2 cellular contexts compared by ENCODE assay signal in genomic region chr17:39729280-39729851, GRCh38.
TF ChIP-seq lines count a peak whose summit lies in the region.

No MANE protein-coding gene starts in this region.

TF ChIP-seq in SK-N-SH, 30 proteins besides CTCF, POLR2A, EP300 and RAD21 (continued from another document):
- TF ChIP-seq, protein P1, sequence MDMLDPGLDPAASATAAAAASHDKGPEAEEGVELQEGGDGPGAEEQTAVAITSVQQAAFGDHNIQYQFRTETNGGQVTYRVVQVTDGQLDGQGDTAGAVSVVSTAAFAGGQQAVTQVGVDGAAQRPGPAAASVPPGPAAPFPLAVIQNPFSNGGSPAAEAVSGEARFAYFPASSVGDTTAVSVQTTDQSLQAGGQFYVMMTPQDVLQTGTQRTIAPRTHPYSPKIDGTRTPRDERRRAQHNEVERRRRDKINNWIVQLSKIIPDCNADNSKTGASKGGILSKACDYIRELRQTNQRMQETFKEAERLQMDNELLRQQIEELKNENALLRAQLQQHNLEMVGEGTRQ (IDR thresholded peaks at IDR 0.05; ENCODE audit: borderline replicate concordance, low read depth, low read length): no peak
- TF ChIP-seq, protein P2, sequence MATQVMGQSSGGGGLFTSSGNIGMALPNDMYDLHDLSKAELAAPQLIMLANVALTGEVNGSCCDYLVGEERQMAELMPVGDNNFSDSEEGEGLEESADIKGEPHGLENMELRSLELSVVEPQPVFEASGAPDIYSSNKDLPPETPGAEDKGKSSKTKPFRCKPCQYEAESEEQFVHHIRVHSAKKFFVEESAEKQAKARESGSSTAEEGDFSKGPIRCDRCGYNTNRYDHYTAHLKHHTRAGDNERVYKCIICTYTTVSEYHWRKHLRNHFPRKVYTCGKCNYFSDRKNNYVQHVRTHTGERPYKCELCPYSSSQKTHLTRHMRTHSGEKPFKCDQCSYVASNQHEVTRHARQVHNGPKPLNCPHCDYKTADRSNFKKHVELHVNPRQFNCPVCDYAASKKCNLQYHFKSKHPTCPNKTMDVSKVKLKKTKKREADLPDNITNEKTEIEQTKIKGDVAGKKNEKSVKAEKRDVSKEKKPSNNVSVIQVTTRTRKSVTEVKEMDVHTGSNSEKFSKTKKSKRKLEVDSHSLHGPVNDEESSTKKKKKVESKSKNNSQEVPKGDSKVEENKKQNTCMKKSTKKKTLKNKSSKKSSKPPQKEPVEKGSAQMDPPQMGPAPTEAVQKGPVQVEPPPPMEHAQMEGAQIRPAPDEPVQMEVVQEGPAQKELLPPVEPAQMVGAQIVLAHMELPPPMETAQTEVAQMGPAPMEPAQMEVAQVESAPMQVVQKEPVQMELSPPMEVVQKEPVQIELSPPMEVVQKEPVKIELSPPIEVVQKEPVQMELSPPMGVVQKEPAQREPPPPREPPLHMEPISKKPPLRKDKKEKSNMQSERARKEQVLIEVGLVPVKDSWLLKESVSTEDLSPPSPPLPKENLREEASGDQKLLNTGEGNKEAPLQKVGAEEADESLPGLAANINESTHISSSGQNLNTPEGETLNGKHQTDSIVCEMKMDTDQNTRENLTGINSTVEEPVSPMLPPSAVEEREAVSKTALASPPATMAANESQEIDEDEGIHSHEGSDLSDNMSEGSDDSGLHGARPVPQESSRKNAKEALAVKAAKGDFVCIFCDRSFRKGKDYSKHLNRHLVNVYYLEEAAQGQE (IDR thresholded peaks at IDR 0.05; ENCODE audit: low read depth, low read length): no peak
- TF ChIP-seq, protein P3, sequence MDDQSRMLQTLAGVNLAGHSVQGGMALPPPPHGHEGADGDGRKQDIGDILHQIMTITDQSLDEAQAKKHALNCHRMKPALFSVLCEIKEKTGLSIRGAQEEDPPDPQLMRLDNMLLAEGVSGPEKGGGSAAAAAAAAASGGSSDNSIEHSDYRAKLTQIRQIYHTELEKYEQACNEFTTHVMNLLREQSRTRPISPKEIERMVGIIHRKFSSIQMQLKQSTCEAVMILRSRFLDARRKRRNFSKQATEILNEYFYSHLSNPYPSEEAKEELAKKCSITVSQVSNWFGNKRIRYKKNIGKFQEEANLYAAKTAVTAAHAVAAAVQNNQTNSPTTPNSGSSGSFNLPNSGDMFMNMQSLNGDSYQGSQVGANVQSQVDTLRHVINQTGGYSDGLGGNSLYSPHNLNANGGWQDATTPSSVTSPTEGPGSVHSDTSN (IDR thresholded peaks at IDR 0.05): no peak
- TF ChIP-seq, protein P4, sequence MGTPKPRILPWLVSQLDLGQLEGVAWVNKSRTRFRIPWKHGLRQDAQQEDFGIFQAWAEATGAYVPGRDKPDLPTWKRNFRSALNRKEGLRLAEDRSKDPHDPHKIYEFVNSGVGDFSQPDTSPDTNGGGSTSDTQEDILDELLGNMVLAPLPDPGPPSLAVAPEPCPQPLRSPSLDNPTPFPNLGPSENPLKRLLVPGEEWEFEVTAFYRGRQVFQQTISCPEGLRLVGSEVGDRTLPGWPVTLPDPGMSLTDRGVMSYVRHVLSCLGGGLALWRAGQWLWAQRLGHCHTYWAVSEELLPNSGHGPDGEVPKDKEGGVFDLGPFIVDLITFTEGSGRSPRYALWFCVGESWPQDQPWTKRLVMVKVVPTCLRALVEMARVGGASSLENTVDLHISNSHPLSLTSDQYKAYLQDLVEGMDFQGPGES (IDR thresholded peaks at IDR 0.05; ENCODE audit: low read depth, low read length): no peak
- TF ChIP-seq, protein P5, sequence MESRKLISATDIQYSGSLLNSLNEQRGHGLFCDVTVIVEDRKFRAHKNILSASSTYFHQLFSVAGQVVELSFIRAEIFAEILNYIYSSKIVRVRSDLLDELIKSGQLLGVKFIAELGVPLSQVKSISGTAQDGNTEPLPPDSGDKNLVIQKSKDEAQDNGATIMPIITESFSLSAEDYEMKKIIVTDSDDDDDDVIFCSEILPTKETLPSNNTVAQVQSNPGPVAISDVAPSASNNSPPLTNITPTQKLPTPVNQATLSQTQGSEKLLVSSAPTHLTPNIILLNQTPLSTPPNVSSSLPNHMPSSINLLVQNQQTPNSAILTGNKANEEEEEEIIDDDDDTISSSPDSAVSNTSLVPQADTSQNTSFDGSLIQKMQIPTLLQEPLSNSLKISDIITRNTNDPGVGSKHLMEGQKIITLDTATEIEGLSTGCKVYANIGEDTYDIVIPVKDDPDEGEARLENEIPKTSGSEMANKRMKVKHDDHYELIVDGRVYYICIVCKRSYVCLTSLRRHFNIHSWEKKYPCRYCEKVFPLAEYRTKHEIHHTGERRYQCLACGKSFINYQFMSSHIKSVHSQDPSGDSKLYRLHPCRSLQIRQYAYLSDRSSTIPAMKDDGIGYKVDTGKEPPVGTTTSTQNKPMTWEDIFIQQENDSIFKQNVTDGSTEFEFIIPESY (IDR thresholded peaks at IDR 0.05; ENCODE audit: borderline replicate concordance, low read depth): no peak

TF ChIP-seq in SK-N-SH treated with all-trans-retinoic acid at 6 μM for 48 hours, 23 proteins besides CTCF, POLR2A, EP300 and RAD21 (continued from another document):
- TF ChIP-seq TSHZ2 (CRISPR knock-in tag; IDR thresholded peaks at IDR 0.05) (no peak), ISL1 (CRISPR knock-in tag; IDR thresholded peaks at IDR 0.05) (no peak), ZNF8 (CRISPR knock-in tag; IDR thresholded peaks at IDR 0.05) (no peak), ZFP30 (CRISPR knock-in tag; IDR thresholded peaks at IDR 0.05) (no peak), ZNF70 (CRISPR knock-in tag; IDR thresholded peaks at IDR 0.05) (no peak)
